In the genomic region with DNA sequence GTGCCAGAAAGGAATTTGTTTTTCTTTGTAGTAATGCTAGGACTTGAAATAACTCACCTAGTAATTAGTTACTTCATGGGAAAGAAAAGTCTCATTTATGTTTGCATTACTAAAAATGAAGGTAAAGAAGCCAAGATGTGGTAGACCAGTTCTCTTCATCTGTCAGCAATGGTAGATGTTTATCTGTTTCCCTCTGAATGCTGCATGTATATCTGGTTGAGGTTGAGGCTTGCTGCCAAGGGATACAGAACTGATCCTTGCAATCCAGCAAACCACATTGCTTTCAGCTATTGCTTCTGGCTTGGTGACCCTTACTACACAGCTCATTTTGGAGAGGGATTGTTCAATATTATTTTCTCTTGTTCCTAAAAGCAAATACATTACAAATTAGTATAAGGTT, we compare ENCODE assay signal across 23 cellular contexts.
A peak's percentile ranks its signal among the peaks of the same experiment; 100 is the strongest.
DNase-seq lines count a peak whose midpoint lies in the region; ATAC-seq and TF ChIP-seq lines count a peak whose summit lies in the region.
"Had no signal": no experiment of that assay in that cellular context is flagged by ENCODE, and none has a peak within 500 bp of the region (broad histone marks: within the 10 kb centered on the region; RNA-seq: fewer than 3 reads in every experiment).

No MANE protein-coding gene starts in this region.

- peaks cover 57% of the 10 kb centered on the region for H3K4me1 Mint-ChIP-seq in mesothelial cell of epicardium
- H3K4me1 Mint-ChIP-seq in stimulated activated naive B cell treated with anti-CD40 and anti-IgM and Interleukin-4, amounts not matched to agents 10 μg/mL and 1 μg/mL and 100 μg/mL, for 72 hours, result no peaks in the 10 kb centered on the region
- H3K4me1 Mint-ChIP-seq: B cell, CD14-positive monocyte, T-cell had no signal

- no peaks in the 10 kb centered on the region for H3K27me3 ChIP-seq in DND-41 (ENCODE audit: insufficient read depth, low read length, poor library complexity)
- H3K27me3 ChIP-seq in upper lobe of left lung, result no peaks in the 10 kb centered on the region

- no peak overlapping the region for H3K27ac ChIP-seq in DND-41 (ENCODE audit: low read length)
- no peak overlapping the region for H3K27ac ChIP-seq in upper lobe of left lung
- H3K27ac ChIP-seq: SK-N-MC had no signal

- ATAC-seq in DND-41 (ENCODE audit: insufficient read depth, low read depth), result peak; percentile 49; the same call in 1 of the 3 replicates
- no peak for ATAC-seq in upper lobe of left lung (ENCODE audit: low FRiP score in 2 of 2)
- no peak for ATAC-seq in stimulated activated naive B cell treated with anti-CD40 and anti-IgM and Interleukin-4, amounts not matched to agents 10 μg/mL and 1 μg/mL and 100 μg/mL, for 72 hours (replicated peaks)
- ATAC-seq: GM12878, T-cell had no signal

- TF ChIP-seq EP300 in upper lobe of left lung (IDR thresholded peaks at IDR 0.05), result no peak

- H3K27me3 Mint-ChIP-seq in mesothelial cell of epicardium (ENCODE audit: low read depth), result no peaks in the 10 kb centered on the region
- peaks cover 0 to 4% of the 10 kb centered on the region in 2 donors for H3K27me3 Mint-ChIP-seq in stimulated activated naive B cell treated with anti-CD40 and anti-IgM and Interleukin-4, amounts not matched to agents 10 μg/mL and 1 μg/mL and 100 μg/mL, for 72 hours

- no peak overlapping the region for H3K4me3 Mint-ChIP-seq in mesothelial cell of epicardium
- H3K4me3 Mint-ChIP-seq in stimulated activated naive B cell treated with anti-CD40 and anti-IgM and Interleukin-4, amounts not matched to agents 10 μg/mL and 1 μg/mL and 100 μg/mL, for 72 hours, result no peak overlapping the region
- H3K4me3 Mint-ChIP-seq: B cell, CD14-positive monocyte, HFFc6, T-cell had no signal

- DNase-seq in DND-41 (no peak), RPMI7951 (ENCODE audit: low read depth) (peak; percentile 36), astrocyte of the hippocampus (ENCODE audit: low read depth, low spot score) (peak; percentile 81), mesothelial cell of epicardium (ENCODE audit: low spot score in 2 of 2, unreplicated experiment in 2 of 2) (no peak), upper lobe of left lung (no peak), GF-D8 (lab: John Stamatoyannopoulos, UW) (no peak)
- no peak for DNase-seq in stimulated activated naive B cell treated with anti-CD40 and anti-IgM and Interleukin-4, amounts not matched to agents 10 μg/mL and 1 μg/mL and 100 μg/mL, for 72 hours
- DNase-seq: H7, HFFc6, MG63, NCI-H1048, NCI-H1417 treated with DMSO at 0.1 percent for 48 hours, NCI-H187 treated with DMSO at 0.1 percent for 48 hours, NCI-H226, NCI-H524 treated with DMSO at 0.1 percent for 48 hours, NCI-H82, OCI-M1, SHP77 treated with DMSO at 0.1 percent for 48 hours, T-cell had no signal

- H2AFZ ChIP-seq in DND-41 (ENCODE audit: low read depth, low read length), result no peak overlapping the region

- no peak for TF ChIP-seq CTCF in DND-41 (IDR thresholded peaks at IDR 0.05; ENCODE audit: borderline replicate concordance, extremely low read depth, low read length, poor library complexity, severe bottlenecking)
- no peak for TF ChIP-seq CTCF in mesothelial cell of epicardium (IDR thresholded peaks at IDR 0.05; ENCODE audit: unreplicated experiment)
- TF ChIP-seq CTCF in upper lobe of left lung (IDR thresholded peaks at IDR 0.05), result no peak

- no peaks in the 10 kb centered on the region for H4K20me1 ChIP-seq in DND-41 (ENCODE audit: insufficient read depth, low read length)

- no peak overlapping the region for H3K4me2 ChIP-seq in DND-41 (ENCODE audit: insufficient read depth, low read length)

- H3K9me3 Mint-ChIP-seq in mesothelial cell of epicardium, result peaks cover 25% of the 10 kb centered on the region
- H3K9me3 Mint-ChIP-seq in stimulated activated naive B cell treated with anti-CD40 and anti-IgM and Interleukin-4, amounts not matched to agents 10 μg/mL and 1 μg/mL and 100 μg/mL, for 72 hours, result peaks cover 0 to 3% of the 10 kb centered on the region in 2 donors
- H3K9me3 Mint-ChIP-seq: HFFc6 had no signal

- no peak overlapping the region for H3K9ac ChIP-seq in DND-41 (ENCODE audit: low read depth, low read length)

- no peak for TF ChIP-seq POLR2A in upper lobe of left lung (IDR thresholded peaks at IDR 0.05)

- H3K4me3 ChIP-seq in DND-41 (ENCODE audit: low read depth in 1 of 2, low read length in 2 of 2) (no peak overlapping the region), upper lobe of left lung (no peak overlapping the region)
- H3K4me3 ChIP-seq: GM12878, MG63, SK-N-MC had no signal

- H3K79me2 ChIP-seq in DND-41 (ENCODE audit: insufficient read depth, low read length), result no peaks in the 10 kb centered on the region

- peak overlapping the region; percentile 66 for H3K27ac Mint-ChIP-seq in mesothelial cell of epicardium
- no peak overlapping the region for H3K27ac Mint-ChIP-seq in stimulated activated naive B cell treated with anti-CD40 and anti-IgM and Interleukin-4, amounts not matched to agents 10 μg/mL and 1 μg/mL and 100 μg/mL, for 72 hours
- H3K27ac Mint-ChIP-seq: B cell, CD14-positive monocyte, HFFc6, T-cell had no signal

- H3K9me3 ChIP-seq in DND-41 (ENCODE audit: insufficient read depth, low read length, severe bottlenecking) (no peaks in the 10 kb centered on the region), upper lobe of left lung (no peaks in the 10 kb centered on the region)
- H3K9me3 ChIP-seq: MG63 had no signal

- peaks cover 7% of the 10 kb centered on the region for H3K36me3 Mint-ChIP-seq in mesothelial cell of epicardium
- no peaks in the 10 kb centered on the region for H3K36me3 Mint-ChIP-seq in stimulated activated naive B cell treated with anti-CD40 and anti-IgM and Interleukin-4, amounts not matched to agents 10 μg/mL and 1 μg/mL and 100 μg/mL, for 72 hours
- H3K36me3 Mint-ChIP-seq: CD14-positive monocyte, T-cell had no signal

- H3K4me1 ChIP-seq in DND-41 (ENCODE audit: insufficient read depth, low read length), result no peaks in the 10 kb centered on the region
- no peaks in the 10 kb centered on the region for H3K4me1 ChIP-seq in upper lobe of left lung

- H3K36me3 ChIP-seq in DND-41 (ENCODE audit: insufficient read depth, low read length) (no peaks in the 10 kb centered on the region), upper lobe of left lung (no peaks in the 10 kb centered on the region)
- H3K36me3 ChIP-seq: MG63 had no signal

Comparison
In these comparisons a context has a peak if more than half of its experiments do, and no peak if none do; other contexts are left out.
1. DNase-seq: peak in RPMI7951 (single experiment) and astrocyte of the hippocampus (single experiment); none in DND-41 (single experiment), mesothelial cell of epicardium (0 of 2), upper lobe of left lung (0 of 2), stimulated activated naive B cell treated with anti-CD40 and anti-IgM and Interleukin-4, amounts not matched to agents 10 μg/mL and 1 μg/mL and 100 μg/mL, for 72 hours (single experiment) and GF-D8 (single experiment).